ENCODE assay signal across 2 cellular contexts in the genomic region with DNA sequence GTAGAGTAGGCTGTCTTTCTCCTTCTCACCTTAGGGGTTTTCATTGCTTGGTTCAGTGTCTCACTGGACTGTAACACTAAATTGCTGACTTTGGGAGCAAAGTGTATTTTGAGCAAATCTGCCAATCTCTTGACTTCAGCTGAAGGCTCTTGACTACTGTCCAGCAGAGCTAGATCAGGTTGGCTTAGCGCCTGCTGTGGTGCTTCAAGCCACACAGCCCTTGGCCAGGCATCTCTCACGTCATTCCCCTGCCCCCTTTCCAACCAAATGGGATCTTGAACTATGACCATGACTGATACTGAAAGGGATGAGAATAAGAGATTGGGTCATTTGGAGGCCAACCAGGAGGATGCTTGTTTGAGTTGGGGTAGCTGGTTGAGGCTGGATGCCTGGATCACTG.
TF ChIP-seq lines count a peak whose summit lies in the region.

No MANE protein-coding gene starts in this region.

TF ChIP-seq in A549, 52 proteins besides CTCF, POLR2A, EP300 and RAD21 (continued from another document):
- TF ChIP-seq HOXB13 (CRISPR knock-in tag; IDR thresholded peaks at IDR 0.05; ENCODE audit: low read depth) (no peak), MAZ (IDR thresholded peaks at IDR 0.05; ENCODE audit: borderline replicate concordance, low read depth, low read length) (no peak), RFX5 (IDR thresholded peaks at IDR 0.05) (no peak), ATOH8 (CRISPR knock-in tag; IDR thresholded peaks at IDR 0.05; ENCODE audit: low read depth) (no peak), HEYL (CRISPR knock-in tag; IDR thresholded peaks at IDR 0.05) (no peak), TP53 (CRISPR knock-in tag; IDR thresholded peaks at IDR 0.05) (no peak)
- TF ChIP-seq, protein P1, sequence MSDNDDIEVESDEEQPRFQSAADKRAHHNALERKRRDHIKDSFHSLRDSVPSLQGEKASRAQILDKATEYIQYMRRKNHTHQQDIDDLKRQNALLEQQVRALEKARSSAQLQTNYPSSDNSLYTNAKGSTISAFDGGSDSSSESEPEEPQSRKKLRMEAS (IDR thresholded peaks at IDR 0.05), result no peak

TF ChIP-seq in GM23338, 12 proteins besides CTCF, POLR2A, EP300 and RAD21 (continued from another document):
- TF ChIP-seq, protein P2, sequence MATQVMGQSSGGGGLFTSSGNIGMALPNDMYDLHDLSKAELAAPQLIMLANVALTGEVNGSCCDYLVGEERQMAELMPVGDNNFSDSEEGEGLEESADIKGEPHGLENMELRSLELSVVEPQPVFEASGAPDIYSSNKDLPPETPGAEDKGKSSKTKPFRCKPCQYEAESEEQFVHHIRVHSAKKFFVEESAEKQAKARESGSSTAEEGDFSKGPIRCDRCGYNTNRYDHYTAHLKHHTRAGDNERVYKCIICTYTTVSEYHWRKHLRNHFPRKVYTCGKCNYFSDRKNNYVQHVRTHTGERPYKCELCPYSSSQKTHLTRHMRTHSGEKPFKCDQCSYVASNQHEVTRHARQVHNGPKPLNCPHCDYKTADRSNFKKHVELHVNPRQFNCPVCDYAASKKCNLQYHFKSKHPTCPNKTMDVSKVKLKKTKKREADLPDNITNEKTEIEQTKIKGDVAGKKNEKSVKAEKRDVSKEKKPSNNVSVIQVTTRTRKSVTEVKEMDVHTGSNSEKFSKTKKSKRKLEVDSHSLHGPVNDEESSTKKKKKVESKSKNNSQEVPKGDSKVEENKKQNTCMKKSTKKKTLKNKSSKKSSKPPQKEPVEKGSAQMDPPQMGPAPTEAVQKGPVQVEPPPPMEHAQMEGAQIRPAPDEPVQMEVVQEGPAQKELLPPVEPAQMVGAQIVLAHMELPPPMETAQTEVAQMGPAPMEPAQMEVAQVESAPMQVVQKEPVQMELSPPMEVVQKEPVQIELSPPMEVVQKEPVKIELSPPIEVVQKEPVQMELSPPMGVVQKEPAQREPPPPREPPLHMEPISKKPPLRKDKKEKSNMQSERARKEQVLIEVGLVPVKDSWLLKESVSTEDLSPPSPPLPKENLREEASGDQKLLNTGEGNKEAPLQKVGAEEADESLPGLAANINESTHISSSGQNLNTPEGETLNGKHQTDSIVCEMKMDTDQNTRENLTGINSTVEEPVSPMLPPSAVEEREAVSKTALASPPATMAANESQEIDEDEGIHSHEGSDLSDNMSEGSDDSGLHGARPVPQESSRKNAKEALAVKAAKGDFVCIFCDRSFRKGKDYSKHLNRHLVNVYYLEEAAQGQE (IDR thresholded peaks at IDR 0.05; ENCODE audit: unreplicated experiment), result no peak
- TF ChIP-seq EZH2phosphoT487 (IDR thresholded peaks at IDR 0.05; ENCODE audit: unreplicated experiment), result no peak
- no peak for TF ChIP-seq POLR2AphosphoS5 (IDR thresholded peaks at IDR 0.05; ENCODE audit: low read depth)
- no peak for TF ChIP-seq EZH2 (IDR thresholded peaks at IDR 0.05; ENCODE audit: low read depth, unreplicated experiment)
- TF ChIP-seq NANOG (IDR thresholded peaks at IDR 0.05; ENCODE audit: borderline replicate concordance), result no peak
- TF ChIP-seq CREB1 (CRISPR knock-in tag; IDR thresholded peaks at IDR 0.05; ENCODE audit: low read depth), result no peak
- no peak for TF ChIP-seq ZNF462 (CRISPR knock-in tag; IDR thresholded peaks at IDR 0.05)
- TF ChIP-seq JUNB (IDR thresholded peaks at IDR 0.05; ENCODE audit: unreplicated experiment), result no peak
- no peak for TF ChIP-seq ZNF114 (CRISPR knock-in tag; IDR thresholded peaks at IDR 0.05)
TF ChIP-seq in GM23338: peak in this region for 0.
